In the genomic region with DNA sequence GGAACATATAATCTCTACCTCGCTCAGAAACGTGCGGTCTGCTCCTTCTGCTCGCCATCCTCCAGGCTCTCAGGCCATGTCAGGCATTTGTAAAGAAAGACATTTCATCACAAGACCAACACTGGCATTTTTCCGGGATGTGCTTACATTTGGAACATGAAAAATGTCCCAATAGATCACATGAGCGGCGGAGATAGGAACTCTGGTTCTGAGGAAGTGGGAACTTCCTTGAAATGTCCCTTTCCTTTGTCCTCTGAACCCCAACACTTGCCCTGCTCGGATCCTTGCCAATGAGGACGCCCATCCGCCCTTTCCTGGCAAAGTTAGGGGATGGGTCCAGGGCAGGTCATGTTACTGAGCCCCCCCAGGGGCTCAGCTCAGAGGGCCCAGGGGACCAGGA, we compare ENCODE assay signal across 16 cellular contexts.
DNase-seq lines count a peak whose midpoint lies in the region; ATAC-seq and TF ChIP-seq lines count a peak whose summit lies in the region.
"Had no signal": no experiment of that assay in that cellular context is flagged by ENCODE, and none has a peak within 500 bp of the region (broad histone marks: within the 10 kb centered on the region; RNA-seq: fewer than 3 reads in every experiment).

No MANE protein-coding gene starts in this region.

- H3K27ac Mint-ChIP-seq in dendritic cell treated with granulocyte-macrophage colony-stimulating factor and Interleukin-4, amounts not matched to agents 40 ng/mL and 50 ng/mL, for 4 days = peak overlapping the region; percentile 50
- H3K27ac Mint-ChIP-seq: CD14-positive monocyte, GM23338 had no signal

- peaks cover 36% of the 10 kb centered on the region for H3K4me1 Mint-ChIP-seq in dendritic cell treated with granulocyte-macrophage colony-stimulating factor and Interleukin-4, amounts not matched to agents 40 ng/mL and 50 ng/mL, for 4 days (ENCODE audit: low read depth)
- H3K4me1 Mint-ChIP-seq: GM23338 had no signal

- H3K27me3 ChIP-seq in upper lobe of left lung = no peaks in the 10 kb centered on the region

- no peak overlapping the region for H3K4me3 ChIP-seq in upper lobe of left lung
- H3K4me3 ChIP-seq: GM23338 had no signal

- H3K9me3 ChIP-seq in upper lobe of left lung = no peaks in the 10 kb centered on the region
- H3K9me3 ChIP-seq: Caco-2 had no signal

- H3K36me3 ChIP-seq in upper lobe of left lung = no peaks in the 10 kb centered on the region

- TF ChIP-seq EP300 in upper lobe of left lung (IDR thresholded peaks at IDR 0.05) = peak in 3 of 4 donors; percentile 32 to 86 (median 72)

- no peaks in the 10 kb centered on the region for H3K36me3 Mint-ChIP-seq in dendritic cell treated with granulocyte-macrophage colony-stimulating factor and Interleukin-4, amounts not matched to agents 40 ng/mL and 50 ng/mL, for 4 days (ENCODE audit: low read depth)
- H3K36me3 Mint-ChIP-seq: CD14-positive monocyte had no signal

- no peak for TF ChIP-seq CTCF in upper lobe of left lung (IDR thresholded peaks at IDR 0.05)

- H3K9me3 Mint-ChIP-seq in dendritic cell treated with granulocyte-macrophage colony-stimulating factor and Interleukin-4, amounts not matched to agents 40 ng/mL and 50 ng/mL, for 4 days = peaks cover 10% of the 10 kb centered on the region
- H3K9me3 Mint-ChIP-seq: CD14-positive monocyte, GM23338 had no signal

- peaks cover 18% of the 10 kb centered on the region for H3K27me3 Mint-ChIP-seq in dendritic cell treated with granulocyte-macrophage colony-stimulating factor and Interleukin-4, amounts not matched to agents 40 ng/mL and 50 ng/mL, for 4 days

- ATAC-seq in left ventricle myocardium superior = peak; percentile 58
- peak; percentile 12 to 56 for ATAC-seq in upper lobe of left lung (ENCODE audit: low FRiP score in 2 of 2)
- no peak for ATAC-seq in left colon
- no peak for ATAC-seq in GM19455 (IDR thresholded peaks at IDR 0.05; ENCODE audit: unreplicated experiment)
- ATAC-seq: GM23338, HCT116 had no signal

- DNase-seq in left ventricle myocardium superior (no peak), medulla oblongata (ENCODE audit: extremely low spot score) (peak; percentile 30), upper lobe of left lung (peak in 1 of 2 donors; percentile 48), left colon (no peak), NCI-H1436 (lab: John Stamatoyannopoulos, UW) (no peak)
- DNase-seq: Caco-2, DMS153, NCI-H1930, NCI-H774 had no signal

- 55 to 64% methylated on average over 10 of the region's 10 CpGs for WGBS in upper lobe of left lung, 2 donors

- no peak overlapping the region for H3K4me3 Mint-ChIP-seq in dendritic cell treated with granulocyte-macrophage colony-stimulating factor and Interleukin-4, amounts not matched to agents 40 ng/mL and 50 ng/mL, for 4 days
- H3K4me3 Mint-ChIP-seq: CD14-positive monocyte, GM23338 had no signal

- H3K27ac ChIP-seq in upper lobe of left lung = peak overlapping the region in 3 of 4 donors; percentile 24 to 54 (median 36)
- H3K27ac ChIP-seq: HL-60, RWPE1 had no signal

- no peak for TF ChIP-seq POLR2A in upper lobe of left lung (IDR thresholded peaks at IDR 0.05)

- H3K4me1 ChIP-seq in upper lobe of left lung = peaks cover 0 to 6% (median 2%) of the 10 kb centered on the region in 4 donors
- H3K4me1 ChIP-seq: Caco-2 had no signal

- intact Hi-C loops in dendritic cell treated with granulocyte-macrophage colony-stimulating factor and Interleukin-4, amounts not matched to agents 40 ng/mL and 50 ng/mL, for 4 days (cut with micrococcal nuclease) = no loop called here
- intact Hi-C loops in left ventricle myocardium superior (cut with micrococcal nuclease) (no loop called here), left colon (cut with DNase I, micrococcal nuclease) (no loop called here)

Comparison
In these comparisons a context has a peak if more than half of its experiments do, and no peak if none do; other contexts are left out.
1. ATAC-seq: peak in left ventricle myocardium superior (single experiment) and upper lobe of left lung (2 of 2); none in left colon (single experiment) and GM19455 (single experiment).